ENCODE assay signal across 8 cellular contexts in the genomic region with DNA sequence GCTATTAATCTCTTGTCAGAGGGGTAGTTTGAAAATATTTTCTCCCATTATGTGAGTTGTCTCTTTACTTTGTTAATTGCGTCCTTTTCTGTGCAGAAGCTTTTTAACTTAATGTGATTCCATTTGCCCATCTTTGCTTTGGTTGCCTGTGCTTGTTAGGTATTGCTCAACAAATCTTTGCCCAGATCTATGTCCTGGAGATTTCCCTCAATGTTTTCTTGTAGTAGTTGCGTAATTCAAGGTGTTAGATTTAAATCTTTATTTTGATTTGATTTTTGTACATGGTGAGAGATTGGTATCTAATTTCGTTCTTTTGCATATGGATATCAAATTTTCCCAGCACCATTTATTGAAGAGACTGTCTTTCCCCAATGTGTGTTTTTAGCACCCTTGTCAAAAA.
"Had no signal": no experiment of that assay in that cellular context is flagged by ENCODE, and none has a peak within 500 bp of the region (broad histone marks: within the 10 kb centered on the region; RNA-seq: fewer than 3 reads in every experiment).

No MANE protein-coding gene starts in this region.

- H3K4me3 ChIP-seq: GM12878 had no signal

- ATAC-seq: GM12878 had no signal

- DNase-seq: GDM1, GF-D8 had no signal

- FAIRE-seq: G401.6, GM12878, GM12891, GM12892, GM18507, GM19239 had no signal
